ENCODE assay signal across 9 cellular contexts in genomic region chr1:89996415-89997110, GRCh38. TPM values are rescaled to one million over a fixed set of nuclear protein-coding genes. Genes with fewer than 3 reads are reported as not detected.
DNase-seq lines count a peak whose midpoint lies in the region; ATAC-seq and TF ChIP-seq lines count a peak whose summit lies in the region.
"Had no signal": no experiment of that assay in that cellular context is flagged by ENCODE, and none has a peak within 500 bp of the region (broad histone marks: within the 10 kb centered on the region; RNA-seq: fewer than 3 reads in every experiment).

No MANE protein-coding gene starts in this region.

- H3K4me3 Mint-ChIP-seq in Calu3 (ENCODE audit: low read depth, unreplicated experiment): peak overlapping the region; percentile 92

- no peaks in the 10 kb centered on the region for H3K27me3 Mint-ChIP-seq in Calu3 (ENCODE audit: unreplicated experiment)

- H3K4me1 ChIP-seq in PC-3 (ENCODE audit: insufficient read depth, low read length) (peaks cover 42% of the 10 kb centered on the region), esophagus muscularis mucosa (peaks cover 20 to 41% (median 34%) of the 10 kb centered on the region in 4 donors), prostate gland (replicated peaks) (peaks cover 11% of the 10 kb centered on the region)

- TF ChIP-seq CTCF in Calu3 (IDR thresholded peaks at IDR 0.05; ENCODE audit: unreplicated experiment) (no peak), PC-3 (conservative IDR thresholded peaks at IDR 0.05; ENCODE audit: low read depth, low read length) (no peak), esophagus muscularis mucosa (IDR thresholded peaks at IDR 0.05) (no peak), prostate gland (IDR thresholded peaks at IDR 0.05) (no peak)

- H3F3A ChIP-seq in PC-3 (ENCODE audit: low read length, unreplicated experiment): no peaks in the 10 kb centered on the region

- no peaks in the 10 kb centered on the region for H3K27me3 ChIP-seq in PC-3 (ENCODE audit: low read length)
- H3K27me3 ChIP-seq in esophagus muscularis mucosa: no peaks in the 10 kb centered on the region
- H3K27me3 ChIP-seq in prostate gland (replicated peaks; ENCODE audit: insufficient read depth): no peaks in the 10 kb centered on the region

- intact Hi-C loops in Calu3 (cut with micrococcal nuclease; ENCODE audit: unreplicated experiment): no loop called here
- intact Hi-C loops in PC-3 (cut with micrococcal nuclease): loop anchor here (5.0 kb wide), 1 partner anchor 359 kb away; no protein-coding TSS in a partner anchor
- intact Hi-C loops in esophagus muscularis mucosa (cut with DNase I): loop anchor here (10.0 kb wide), 1 partner anchor 362 kb away; the partner anchor contains the start of gene LRRC8C
- intact Hi-C loops in prostate gland (cut with DNase I): no loop called here

- DNase-seq in Calu3 (no peak), PC-3 (no peak), esophagus muscularis mucosa (ENCODE audit: extremely low spot score) (no peak), prostate gland (ENCODE audit: low spot score) (no peak), Ammon's horn (ENCODE audit: low spot score) (no peak), dedifferentiated amniotic fluid mesenchymal stem cell (ENCODE audit: extremely low spot score) (no peak), superior temporal gyrus (ENCODE audit: extremely low spot score) (no peak)
- DNase-seq: NCI-H226 had no signal

- POLR2A ChIA-PET in PC-3 (lab: Charles Lee; ENCODE audit: unreplicated experiment): no interaction called here

- TF ChIP-seq EP300 in esophagus muscularis mucosa (IDR thresholded peaks at IDR 0.05): no peak

- no peak overlapping the region for H3K27ac ChIP-seq in PC-3 (ENCODE audit: low read length)
- peak overlapping the region in 2 of 4 donors; percentile 0 to 96 for H3K27ac ChIP-seq in esophagus muscularis mucosa (replicated peaks in 1 of 4)
- H3K27ac ChIP-seq in prostate gland: peak overlapping the region; percentile 95

- ATAC-seq in PC-3 (no peak), GM21515 (IDR thresholded peaks at IDR 0.05; ENCODE audit: unreplicated experiment) (no peak)

- H3K36me3 Mint-ChIP-seq in Calu3 (ENCODE audit: insufficient read depth, unreplicated experiment): peaks cover 52% of the 10 kb centered on the region

- H3K79me2 ChIP-seq in PC-3 (ENCODE audit: low read length): peaks cover 66% of the 10 kb centered on the region

- WGBS in esophagus muscularis mucosa: 48% methylated on average over 9 of the region's 9 CpGs
- WGBS in prostate gland: 39% methylated on average over 9 of the region's 9 CpGs

- peak overlapping the region; percentile 92 for H3K4me2 ChIP-seq in PC-3 (ENCODE audit: low read length)

- BruUV-seq in Calu3 (replicated peaks; lab: Mats Ljungman, UMichigan) (no TSS peak), PC-3 (replicated peaks; lab: Mats Ljungman, UMichigan) (no TSS peak)

- H2AFZ ChIP-seq in PC-3 (ENCODE audit: low read length): no peak overlapping the region

- no peaks in the 10 kb centered on the region for H3K9me3 Mint-ChIP-seq in Calu3 (ENCODE audit: low read depth, unreplicated experiment)

- peak overlapping the region; percentile 96 for H3K9ac ChIP-seq in PC-3 (ENCODE audit: low read length)

- no peak overlapping the region for H3K27ac Mint-ChIP-seq in Calu3 (ENCODE audit: unreplicated experiment)

- TF ChIP-seq POLR2A in esophagus muscularis mucosa (IDR thresholded peaks at IDR 0.05; ENCODE audit: low read depth) (no peak), prostate gland (IDR thresholded peaks at IDR 0.05) (no peak)

- peaks cover 37% of the 10 kb centered on the region for H3K4me1 Mint-ChIP-seq in Calu3 (ENCODE audit: low read depth, unreplicated experiment)

- no peaks in the 10 kb centered on the region for H3K9me3 ChIP-seq in PC-3 (ENCODE audit: low read length)
- no peaks in the 10 kb centered on the region for H3K9me3 ChIP-seq in esophagus muscularis mucosa
- no peaks in the 10 kb centered on the region for H3K9me3 ChIP-seq in prostate gland

- peaks cover 47% of the 10 kb centered on the region for H4K20me1 ChIP-seq in PC-3 (ENCODE audit: low read length)

- H3K4me3 ChIP-seq in PC-3 (ENCODE audit: low read length) (peak overlapping the region; percentile 73), esophagus muscularis mucosa (peak overlapping the region; percentile 82 to 92 (median 88)), prostate gland (peak overlapping the region; percentile 80 to 89)

- H3K36me3 ChIP-seq in PC-3 (ENCODE audit: low read depth, low read length) (peaks cover 29% of the 10 kb centered on the region; the same call in 1 of the 2 replicates), esophagus muscularis mucosa (peaks cover 0 to 5% (median 0%) of the 10 kb centered on the region in 4 donors), prostate gland (no peaks in the 10 kb centered on the region)

- no peaks in the 10 kb centered on the region for H3K9me2 ChIP-seq in PC-3 (replicated peaks; ENCODE audit: low read length)

- CTCF ChIA-PET in Calu3 (lab: Charles Lee): interaction anchor here (0.6 kb wide), 1 partner anchor 85 kb away, joined by 3 read pairs; no protein-coding TSS in a partner anchor
- CTCF ChIA-PET in PC-3 (lab: Charles Lee): no interaction called here

RNA-seq across cellular contexts. Expression of gene ZNF326, which starts 1.7 kb away (rescaled TPM):
- total RNA-seq in Calu3 (2022) (32.4 and 33.4 TPM in 2 replicates), PC-3 (2014; rRNA removed) (7.2 and 12.7 TPM in 2 replicates), esophagus muscularis mucosa (10 to 100 TPM in 2 of 4 donors, 1 to 10 TPM in 2; 9.0 to 15.4 (median 9.9) TPM), prostate gland (10 to 100 TPM; 10.6 to 16.5 TPM)

Comparison
In these comparisons a context has a peak if more than half of its experiments do, and no peak if none do; other contexts are left out.
1. intact Hi-C loops: an anchor here in PC-3 (5.0 kb wide) and esophagus muscularis mucosa (10.0 kb wide); none called in Calu3 and prostate gland.